In genomic region chr22:18972591-18972990, GRCh38 we compare ENCODE assay signal across 8 cellular contexts. TPM values are rescaled to one million over a fixed set of nuclear protein-coding genes. Genes with fewer than 3 reads are reported as not detected.
A peak's percentile ranks its signal among the peaks of the same experiment; 100 is the strongest.
DNase-seq lines count a peak whose midpoint lies in the region; ATAC-seq, FAIRE-seq and TF ChIP-seq lines count a peak whose summit lies in the region.
"Not testable (repeated sequence)": the region's sequence is repeated elsewhere in the genome, so short reads cannot be mapped to it uniquely, and the experiment has no call there.
"Had no signal": no experiment of that assay in that cellular context is flagged by ENCODE, and none has a peak within 500 bp of the region (broad histone marks: within the 10 kb centered on the region; RNA-seq: fewer than 3 reads in every experiment).

No MANE protein-coding gene starts in this region.

- H3K27me3 ChIP-seq in GM12878 (replicated peaks in 1 of 2; ENCODE audit: control insufficient read depth in 2 of 2, insufficient read depth in 2 of 2, low read length in 1 of 2); body of pancreas; osteoblast (ENCODE audit: insufficient read depth, low read length): not testable (repeated sequence)

- not testable (repeated sequence) for ATAC-seq in GM12878, body of pancreas, Right ventricle myocardium inferior

- not testable (repeated sequence) for H2AFZ ChIP-seq in GM12878 (ENCODE audit: control insufficient read depth, low read depth, low read length); osteoblast (ENCODE audit: low read length)

- peak; percentile 54 for FAIRE-seq in GM12878 (lab: Jason Lieb, UNC)
- FAIRE-seq in kidney (lab: Jason Lieb, UNC): not testable (repeated sequence)

- H3K79me2 ChIP-seq in GM12878 (ENCODE audit: control insufficient read depth, insufficient read depth, low read length); osteoblast (ENCODE audit: insufficient read depth, low read length): not testable (repeated sequence)

- TF ChIP-seq CTCF in GM12878 (IDR thresholded peaks at IDR 0.05 in 2 of 3, conservative IDR thresholded peaks at IDR 0.05 in 1 of 3; ENCODE audit: control insufficient read depth in 2 of 3, extremely low read depth in 1 of 3, insufficient read depth in 1 of 3, low read depth in 3 of 3, low read length in 3 of 3); body of pancreas (IDR thresholded peaks at IDR 0.05); kidney (IDR thresholded peaks at IDR 0.05; ENCODE audit: borderline replicate concordance, extremely low read depth, insufficient read depth); osteoblast (IDR thresholded peaks at IDR 0.05; ENCODE audit: extremely low read depth, low read depth, low read length): not testable (repeated sequence)

- SMC1A ChIA-PET in GM12878 (lab: Charles Lee; ENCODE audit: uncharacterized antibody, unreplicated experiment): not testable (repeated sequence)

- CTCF ChIA-PET in GM12878 (lab: Yijun Ruan, JAX): not testable (repeated sequence)

- 13% methylated on average over 5 of the region's 8 CpGs for WGBS in GM12878 (ENCODE audit: insufficient coverage, insufficient replicate concordance, low lambda C conversion rate, missing lambda C conversion rate)
- 20 to 68% methylated on average over 2 to 4 of the region's 8 CpGs for WGBS in body of pancreas, 2 donors

- H3K4me1 ChIP-seq in GM12878 (ENCODE audit: control insufficient read depth, insufficient read depth, low read length); kidney (ENCODE audit: control insufficient read depth in 1 of 2, insufficient read depth in 1 of 2, low read depth in 1 of 2, low read length in 2 of 2); osteoblast (ENCODE audit: insufficient read depth, low read length): not testable (repeated sequence)
- H3K4me1 ChIP-seq in body of pancreas: peaks cover 66% of the 10 kb centered on the region

- H3K27ac ChIP-seq in GM12878 (ENCODE audit: control insufficient read depth, insufficient read depth); kidney (ENCODE audit: low read depth in 2 of 2, low read length in 2 of 2); osteoblast (ENCODE audit: low read depth, low read length): not testable (repeated sequence)
- peak overlapping the region; percentile 34 to 50 (median 42) for H3K27ac ChIP-seq in body of pancreas

- not testable (repeated sequence) for TF ChIP-seq RAD21 in GM12878 (IDR thresholded peaks at IDR 0.05; ENCODE audit: insufficient read depth, low read depth, low read length)

- H3K9ac ChIP-seq in GM12878 (ENCODE audit: control insufficient read depth, insufficient read depth, low read length); kidney (ENCODE audit: low read length in 2 of 2): not testable (repeated sequence)

- intact Hi-C loops in GM12878 (cut with micrococcal nuclease; ENCODE audit: unreplicated experiment); body of pancreas (cut with DNase I); Right ventricle myocardium inferior (cut with DNase I); kidney (cut with DNase I): not testable (repeated sequence)

- TF ChIP-seq EP300 in GM12878 (IDR thresholded peaks at IDR 0.05; ENCODE audit: borderline replicate concordance in 1 of 2, control insufficient read depth in 1 of 2, low read depth in 2 of 2, low read length in 2 of 2): not testable (repeated sequence)

- not testable (repeated sequence) for H3K4me3 ChIP-seq in GM12878; body of pancreas; kidney (ENCODE audit: low read length in 2 of 2); osteoblast (ENCODE audit: insufficient read depth, low read length)

- not testable (repeated sequence) for H3K9me3 ChIP-seq in GM12878 (replicated peaks; ENCODE audit: control insufficient read depth, insufficient read depth, low read length); body of pancreas; kidney (ENCODE audit: control insufficient read depth in 1 of 2, low read length in 2 of 2); osteoblast (ENCODE audit: low read depth, low read length)

- H3K4me2 ChIP-seq in GM12878 (ENCODE audit: control insufficient read depth, insufficient read depth); osteoblast (ENCODE audit: insufficient read depth, low read length): not testable (repeated sequence)

- H4K20me1 ChIP-seq in GM12878 (ENCODE audit: control insufficient read depth, insufficient read depth); osteoblast (ENCODE audit: insufficient read depth, low read length): not testable (repeated sequence)

- in situ Hi-C loops in GM12878 (cut with MboI): not testable (repeated sequence)

- TF ChIP-seq POLR2A in GM12878 (IDR thresholded peaks at IDR 0.05; ENCODE audit: low read depth, low read length); body of pancreas (IDR thresholded peaks at IDR 0.05): not testable (repeated sequence)

- RAD21 ChIA-PET in GM12878 (lab: Charles Lee; ENCODE audit: unreplicated experiment): not testable (repeated sequence)

- POLR2A ChIA-PET in GM12878 (lab: Charles Lee): not testable (repeated sequence)

- not testable (repeated sequence) for H3K36me3 ChIP-seq in GM12878 (ENCODE audit: control insufficient read depth in 2 of 2, insufficient read depth in 2 of 2, low read length in 1 of 2); body of pancreas (replicated peaks in 1 of 2; ENCODE audit: insufficient read depth in 1 of 2, low read depth in 2 of 2); kidney (ENCODE audit: control insufficient read depth in 1 of 2, insufficient read depth in 2 of 2, low read length in 2 of 2); osteoblast (ENCODE audit: insufficient read depth, low read length)

- not testable (repeated sequence) for DNase-seq in GM12878 (ENCODE audit: low read depth, low spot score); body of pancreas
- DNase-seq in Right ventricle myocardium inferior (ENCODE audit: missing footprints) (peak; percentile 14), kidney (peak; percentile 46), osteoblast (ENCODE audit: insufficient read length, low spot score, missing footprints) (peak; percentile 15)

- BruUV-seq in GM12878 (replicated peaks; lab: Mats Ljungman, UMichigan): not testable (repeated sequence)

RNA-seq across cellular contexts. Expression of gene PRODH, which starts 36.5 kb away (rescaled TPM):
- total RNA-seq in GM12878 (2013; cell fraction: nucleolus; rRNA removed): 0.19 TPM in 1 of 2 replicates, not detected in the other
- 0.05 and 0.06 TPM in 2 replicates for total RNA-seq in GM12878 (2014; rRNA removed)
- total RNA-seq in GM12878 (2014; rRNA removed; fragmentation: Illumina TruSeq; extraction: Trizol): 0.05 TPM in 1 of 2 replicates, not detected in the other
- 0.13 TPM in 1 of 2 replicates, not detected in the other for total RNA-seq in GM12878 (2021)
- not detected for polyA plus RNA-seq in GM12878 (2011; ENCODE audit: low read depth)
- 0.10 TPM in 2 replicates for polyA plus RNA-seq in GM12878 (2011; rRNA removed)
- 0.10 and 0.20 TPM in 2 replicates for polyA plus RNA-seq in GM12878 (2011; cell fraction: cytosol; rRNA removed)
- 2.3 and 3.0 TPM in 2 replicates for polyA plus RNA-seq in GM12878 (2011; cell fraction: nucleus; rRNA removed)
- 0.17 and 0.19 TPM in 2 replicates for polyA plus RNA-seq in GM12878 (2012)
- polyA plus RNA-seq in GM12878 (2014; fragmentation: Illumina TruSeq; extraction: Trizol): not detected in 2 replicates
- polyA plus RNA-seq in GM12878 (2014; fragmentation: Nextera tagmentation; extraction: Ambion mirVana): not detected
- 0.03 and 0.09 TPM in 2 replicates for polyA plus RNA-seq in GM12878 (2014; rRNA removed)
- under 1 TPM in 1 of 2 experiments, not detected in 1; 0.08 TPM for polyA plus RNA-seq in GM12878 (2016; fragmentation: Nextera tagmentation; extraction: Ambion mirVana)
- polyA minus RNA-seq in GM12878 (2011; rRNA and poly(A)+ RNA removed): 0.22 and 1.2 TPM in 2 replicates
- not detected in 2 replicates for polyA minus RNA-seq in GM12878 (2011; cell fraction: cytosol; rRNA and poly(A)+ RNA removed)
- 0.48 and 1.3 TPM in 2 replicates for polyA minus RNA-seq in GM12878 (2011; cell fraction: nucleus; rRNA and poly(A)+ RNA removed)
- 10 to 100 TPM in 1 of 2 donors, 1 to 10 TPM in 1; 1.0 to 11.5 TPM for total RNA-seq in body of pancreas
- total RNA-seq in Right ventricle myocardium inferior: 7.4 TPM
- total RNA-seq in kidney: 6.7 TPM
- polyA plus RNA-seq in kidney (ENCODE audit: insufficient read depth, low read depth, low replicate concordance): 8.2 TPM
- under 0.01 TPM in 1 of 2 replicates, not detected in the other for total RNA-seq in osteoblast
- total RNA-seq: CD4-positive, CD25-positive, alpha-beta regulatory T cell had no signal
- polyA plus RNA-seq: AG04450; CD14-positive monocyte; CD4-positive, CD25-positive, alpha-beta regulatory T cell had no signal
